20 cellular contexts compared by ENCODE assay signal in genomic region chr9:135588371-135588770, GRCh38. TPM values are rescaled to one million over a fixed set of nuclear protein-coding genes. Genes with fewer than 3 reads are reported as not detected.
"Had no signal": no experiment of that assay in that cellular context is flagged by ENCODE, and none has a peak within 500 bp of the region (broad histone marks: within the 10 kb centered on the region; RNA-seq: fewer than 3 reads in every experiment).

No MANE protein-coding gene starts in this region.

- H3K27ac Mint-ChIP-seq: activated naive CD8-positive, alpha-beta T cell treated with anti-CD3 and anti-CD28 coated beads for 36 hours; neural progenitor cell had no signal

- H3K4me3 ChIP-seq: colonic mucosa, neural progenitor cell, ovary, tibial nerve, vagina had no signal

- ATAC-seq: left ventricle myocardium superior had no signal

- H3K27ac ChIP-seq: colonic mucosa, neural progenitor cell, ovary, tibial nerve, vagina had no signal

- H3K27me3 ChIP-seq: colonic mucosa, neural progenitor cell, ovary, tibial nerve, vagina had no signal

- H3K4me1 ChIP-seq: colonic mucosa, neural progenitor cell, tibial nerve, vagina had no signal

- H3K36me3 ChIP-seq: colonic mucosa, neural progenitor cell, ovary, tibial nerve, vagina had no signal

- H3K36me3 Mint-ChIP-seq: activated naive CD8-positive, alpha-beta T cell treated with anti-CD3 and anti-CD28 coated beads for 36 hours; neural progenitor cell had no signal

- H3K4me1 Mint-ChIP-seq: activated naive CD8-positive, alpha-beta T cell treated with anti-CD3 and anti-CD28 coated beads for 36 hours had no signal

- H3K9me3 Mint-ChIP-seq: activated naive CD8-positive, alpha-beta T cell treated with anti-CD3 and anti-CD28 coated beads for 36 hours; neural progenitor cell had no signal

- H3K9me3 ChIP-seq: colonic mucosa, ovary, tibial nerve, vagina had no signal

- H3K9ac ChIP-seq: neural progenitor cell had no signal

- H3K4me2 ChIP-seq: neural progenitor cell had no signal

- DNase-seq: activated CD4-positive, alpha-beta T cell treated with anti-CD3 and anti-CD28 coated beads for 1 hour; activated naive CD4-positive, alpha-beta T cell; activated naive CD8-positive, alpha-beta T cell treated with anti-CD3 and anti-CD28 coated beads for 36 hours; amniotic stem cell; colonic mucosa; erythroblast; glutamatergic neuron; left ventricle myocardium superior; ovary; stimulated activated CD8-positive, alpha-beta memory T cell treated with anti-CD3 and anti-CD28 coated beads, Interleukin-4, amount 100 ng/mL, for 48 hours; stimulated activated naive CD4-positive, alpha-beta T cell; T1000 had no signal

- H2AFZ ChIP-seq: neural progenitor cell had no signal

- H3K4me3 Mint-ChIP-seq: activated naive CD8-positive, alpha-beta T cell treated with anti-CD3 and anti-CD28 coated beads for 36 hours; neural progenitor cell had no signal

RNA-seq across cellular contexts. Expression of gene PAEP, which starts 26.8 kb away (rescaled TPM):
- total RNA-seq: activated CD8-positive, alpha-beta memory T cell treated with anti-CD3 and anti-CD28 coated beads for 36 hours; activated naive CD8-positive, alpha-beta T cell treated with anti-CD3 and anti-CD28 coated beads for 36 hours; colonic mucosa; left ventricle myocardium superior; pulmonary artery endothelial cell; subcutaneous adipose tissue; T-helper 1 cell treated with Interleukin-12 subunit alpha and Interleukin-12 subunit beta and Interleukin-4 antibody, amounts not matched to agents 30 ng/mL and 1 ng/mL, for 36 hours; tibial nerve; vagina had no signal
- polyA plus RNA-seq: keratinocyte had no signal

RNA-seq across cellular contexts. Expression of gene OBP2A, which starts 42.4 kb away (rescaled TPM):
- total RNA-seq: activated CD8-positive, alpha-beta memory T cell treated with anti-CD3 and anti-CD28 coated beads for 36 hours; activated naive CD8-positive, alpha-beta T cell treated with anti-CD3 and anti-CD28 coated beads for 36 hours; colonic mucosa; left ventricle myocardium superior; pulmonary artery endothelial cell; subcutaneous adipose tissue; T-helper 1 cell treated with Interleukin-12 subunit alpha and Interleukin-12 subunit beta and Interleukin-4 antibody, amounts not matched to agents 30 ng/mL and 1 ng/mL, for 36 hours; tibial nerve; vagina had no signal
- polyA plus RNA-seq: keratinocyte, ovary had no signal

RNA-seq across cellular contexts. Expression of gene GLT6D1, which starts 51.0 kb away (rescaled TPM):
- total RNA-seq: activated CD8-positive, alpha-beta memory T cell treated with anti-CD3 and anti-CD28 coated beads for 36 hours; activated naive CD8-positive, alpha-beta T cell treated with anti-CD3 and anti-CD28 coated beads for 36 hours; colonic mucosa; left ventricle myocardium superior; ovary; pulmonary artery endothelial cell; subcutaneous adipose tissue; T-helper 1 cell treated with Interleukin-12 subunit alpha and Interleukin-12 subunit beta and Interleukin-4 antibody, amounts not matched to agents 30 ng/mL and 1 ng/mL, for 36 hours; tibial nerve; vagina had no signal
- polyA plus RNA-seq: keratinocyte, ovary had no signal
